In genomic region chr2:102085238-102085637, GRCh38 we compare ENCODE assay signal across 18 cellular contexts. TPM values are rescaled to one million over a fixed set of nuclear protein-coding genes. Genes with fewer than 3 reads are reported as not detected.
DNase-seq lines count a peak whose midpoint lies in the region; ATAC-seq and TF ChIP-seq lines count a peak whose summit lies in the region.
"Had no signal": no experiment of that assay in that cellular context is flagged by ENCODE, and none has a peak within 500 bp of the region (broad histone marks: within the 10 kb centered on the region; RNA-seq: fewer than 3 reads in every experiment).

No MANE protein-coding gene starts in this region.

- H3K27me3 ChIP-seq in psoas muscle (ENCODE audit: insufficient read depth in 3 of 3, low read length in 2 of 3) (no peaks in the 10 kb centered on the region), uterus (no peaks in the 10 kb centered on the region)
- H3K27me3 ChIP-seq: BLaER1 had no signal

- peaks cover 5% of the 10 kb centered on the region for H3K36me3 Mint-ChIP-seq in activated naive CD8-positive, alpha-beta T cell
- H3K36me3 Mint-ChIP-seq in activated naive CD8-positive, alpha-beta T cell treated with anti-CD3 and anti-CD28 coated beads, Interleukin-2, amount 50 U/mL, for 24 hours (ENCODE audit: low read depth), result peaks cover 10% of the 10 kb centered on the region
- H3K36me3 Mint-ChIP-seq in stimulated activated naive B cell treated with anti-CD40 and anti-IgM and Interleukin-4, amounts not matched to agents 10 μg/mL and 1 μg/mL and 100 μg/mL, for 72 hours, result peaks cover 1 to 6% of the 10 kb centered on the region in 2 donors
- H3K36me3 Mint-ChIP-seq in type B pancreatic cell, result no peaks in the 10 kb centered on the region
- H3K36me3 Mint-ChIP-seq: CD8-positive, alpha-beta T cell had no signal

- H3K27ac Mint-ChIP-seq in activated naive CD8-positive, alpha-beta T cell, result peak overlapping the region; percentile 56
- no peak overlapping the region for H3K27ac Mint-ChIP-seq in activated naive CD8-positive, alpha-beta T cell treated with anti-CD3 and anti-CD28 coated beads, Interleukin-2, amount 50 U/mL, for 24 hours
- no peak overlapping the region for H3K27ac Mint-ChIP-seq in stimulated activated naive B cell treated with anti-CD40 and anti-IgM and Interleukin-4, amounts not matched to agents 10 μg/mL and 1 μg/mL and 100 μg/mL, for 72 hours
- H3K27ac Mint-ChIP-seq in type B pancreatic cell, result no peak overlapping the region
- H3K27ac Mint-ChIP-seq: CD8-positive, alpha-beta T cell had no signal

- H3K9me3 Mint-ChIP-seq in activated naive CD8-positive, alpha-beta T cell (ENCODE audit: low read depth), result peaks cover 5% of the 10 kb centered on the region
- H3K9me3 Mint-ChIP-seq in activated naive CD8-positive, alpha-beta T cell treated with anti-CD3 and anti-CD28 coated beads, Interleukin-2, amount 50 U/mL, for 24 hours, result peaks cover 23% of the 10 kb centered on the region
- peaks cover 2 to 7% of the 10 kb centered on the region in 2 donors for H3K9me3 Mint-ChIP-seq in stimulated activated naive B cell treated with anti-CD40 and anti-IgM and Interleukin-4, amounts not matched to agents 10 μg/mL and 1 μg/mL and 100 μg/mL, for 72 hours
- H3K9me3 Mint-ChIP-seq in type B pancreatic cell, result no peaks in the 10 kb centered on the region

- H3K27me3 Mint-ChIP-seq in activated naive CD8-positive, alpha-beta T cell, result no peaks in the 10 kb centered on the region
- H3K27me3 Mint-ChIP-seq in activated naive CD8-positive, alpha-beta T cell treated with anti-CD3 and anti-CD28 coated beads, Interleukin-2, amount 50 U/mL, for 24 hours, result no peaks in the 10 kb centered on the region
- H3K27me3 Mint-ChIP-seq in stimulated activated naive B cell treated with anti-CD40 and anti-IgM and Interleukin-4, amounts not matched to agents 10 μg/mL and 1 μg/mL and 100 μg/mL, for 72 hours, result peaks cover 15 to 24% of the 10 kb centered on the region in 2 donors
- no peaks in the 10 kb centered on the region for H3K27me3 Mint-ChIP-seq in type B pancreatic cell

- 49 to 75% (median 57%) methylated on average over 1 of the region's 1 CpG for WGBS in psoas muscle, 3 donors

- no peak for TF ChIP-seq CTCF in VCaP (conservative IDR thresholded peaks at IDR 0.05)
- TF ChIP-seq CTCF in psoas muscle (IDR thresholded peaks at IDR 0.05), result no peak
- TF ChIP-seq CTCF in uterus (IDR thresholded peaks at IDR 0.05), result no peak
- no peak for TF ChIP-seq CTCF in type B pancreatic cell (conservative IDR thresholded peaks at IDR 0.05)

- H3K27ac ChIP-seq in VCaP, result peak overlapping the region; percentile 43
- H3K27ac ChIP-seq in psoas muscle, result peak overlapping the region; percentile 30
- H3K27ac ChIP-seq in uterus, result no peak overlapping the region
- H3K27ac ChIP-seq: 22Rv1, A549, BLaER1, GM23248, HL-60 had no signal

- no peak overlapping the region for H3K4me3 Mint-ChIP-seq in activated naive CD8-positive, alpha-beta T cell
- H3K4me3 Mint-ChIP-seq in activated naive CD8-positive, alpha-beta T cell treated with anti-CD3 and anti-CD28 coated beads, Interleukin-2, amount 50 U/mL, for 24 hours, result no peak overlapping the region
- no peak overlapping the region for H3K4me3 Mint-ChIP-seq in stimulated activated naive B cell treated with anti-CD40 and anti-IgM and Interleukin-4, amounts not matched to agents 10 μg/mL and 1 μg/mL and 100 μg/mL, for 72 hours
- no peak overlapping the region for H3K4me3 Mint-ChIP-seq in type B pancreatic cell
- H3K4me3 Mint-ChIP-seq: CD8-positive, alpha-beta T cell had no signal

- H3K9me3 ChIP-seq in psoas muscle (no peaks in the 10 kb centered on the region), uterus (no peaks in the 10 kb centered on the region)
- H3K9me3 ChIP-seq: HAP-1 had no signal

- H3K4me3 ChIP-seq in psoas muscle (no peak overlapping the region), uterus (no peak overlapping the region)
- H3K4me3 ChIP-seq: A549, BLaER1, GM23248, HAP-1 had no signal

- H3K4me1 ChIP-seq in psoas muscle (peaks cover 36% of the 10 kb centered on the region), uterus (no peaks in the 10 kb centered on the region)
- H3K4me1 ChIP-seq: HAP-1 had no signal

- intact Hi-C loops in psoas muscle (cut with DNase I), result no loop called here
- intact Hi-C loops in uterus (cut with DNase I; ENCODE audit: low total_unique reads), result no loop called here

- peaks cover 49% of the 10 kb centered on the region for H3K4me1 Mint-ChIP-seq in activated naive CD8-positive, alpha-beta T cell (ENCODE audit: low read depth)
- H3K4me1 Mint-ChIP-seq in activated naive CD8-positive, alpha-beta T cell treated with anti-CD3 and anti-CD28 coated beads, Interleukin-2, amount 50 U/mL, for 24 hours, result peaks cover 52% of the 10 kb centered on the region
- H3K4me1 Mint-ChIP-seq in stimulated activated naive B cell treated with anti-CD40 and anti-IgM and Interleukin-4, amounts not matched to agents 10 μg/mL and 1 μg/mL and 100 μg/mL, for 72 hours, result peaks cover 30 to 59% of the 10 kb centered on the region in 2 donors
- peaks cover 17% of the 10 kb centered on the region for H3K4me1 Mint-ChIP-seq in type B pancreatic cell (ENCODE audit: unreplicated experiment)

- ATAC-seq in activated naive CD8-positive, alpha-beta T cell treated with anti-CD3 and anti-CD28 coated beads, Interleukin-2, amount 50 U/mL, for 24 hours, result no peak
- no peak for ATAC-seq in psoas muscle
- peak; percentile 36 to 37 for ATAC-seq in stimulated activated naive B cell treated with anti-CD40 and anti-IgM and Interleukin-4, amounts not matched to agents 10 μg/mL and 1 μg/mL and 100 μg/mL, for 72 hours (replicated peaks)
- ATAC-seq: A549; CD8-positive, alpha-beta T cell had no signal

- H3K36me3 ChIP-seq in psoas muscle (ENCODE audit: insufficient read depth in 1 of 2, low read depth in 1 of 2) (no peaks in the 10 kb centered on the region), uterus (no peaks in the 10 kb centered on the region)
- H3K36me3 ChIP-seq: BLaER1, HAP-1 had no signal

- no peak for DNase-seq in activated naive CD8-positive, alpha-beta T cell treated with anti-CD3 and anti-CD28 coated beads, Interleukin-2, amount 50 U/mL, for 24 hours
- DNase-seq in psoas muscle (no peak), uterus (no peak), C1 segment of cervical spinal cord (lab: John Stamatoyannopoulos, UW) (no peak), type B pancreatic cell (ENCODE audit: extremely low spot score, unreplicated experiment) (no peak)
- no peak for DNase-seq in stimulated activated naive B cell treated with anti-CD40 and anti-IgM and Interleukin-4, amounts not matched to agents 10 μg/mL and 1 μg/mL and 100 μg/mL, for 72 hours
- DNase-seq: Calu3; CD8-positive, alpha-beta T cell; DMS79 treated with DMSO at 0.1 percent for 48 hours; GF-D8; GM23248 had no signal

- no peak for TF ChIP-seq POLR2A in uterus (IDR thresholded peaks at IDR 0.05)

RNA-seq across cellular contexts. Expression of gene IL1R1, which starts 57.3 kb away (rescaled TPM):
- total RNA-seq in psoas muscle (10 to 100 TPM; 15.9 to 39.8 (median 26.8) TPM), uterus (10 to 100 TPM; 43.8 to 94.9 (median 70.1) TPM), type B pancreatic cell (ENCODE audit: low replicate concordance) (15.8 and 31.7 TPM in 2 replicates)
- polyA plus RNA-seq in psoas muscle, result 10 to 100 TPM; 10.4 to 14.3 (median 11.3) TPM

Comparison
In these comparisons a context has a peak if more than half of its experiments do, and no peak if none do; other contexts are left out.
1. ATAC-seq: peak in stimulated activated naive B cell treated with anti-CD40 and anti-IgM and Interleukin-4, amounts not matched to agents 10 μg/mL and 1 μg/mL and 100 μg/mL, for 72 hours (2 of 2); none in activated naive CD8-positive, alpha-beta T cell treated with anti-CD3 and anti-CD28 coated beads, Interleukin-2, amount 50 U/mL, for 24 hours (single experiment) and psoas muscle (0 of 4).
2. H3K27ac ChIP-seq: peak in VCaP (single experiment) and psoas muscle (single experiment); none in uterus (0 of 2).